Comparison of ENCODE assay signal across 1 cellular context in the genomic region with DNA sequence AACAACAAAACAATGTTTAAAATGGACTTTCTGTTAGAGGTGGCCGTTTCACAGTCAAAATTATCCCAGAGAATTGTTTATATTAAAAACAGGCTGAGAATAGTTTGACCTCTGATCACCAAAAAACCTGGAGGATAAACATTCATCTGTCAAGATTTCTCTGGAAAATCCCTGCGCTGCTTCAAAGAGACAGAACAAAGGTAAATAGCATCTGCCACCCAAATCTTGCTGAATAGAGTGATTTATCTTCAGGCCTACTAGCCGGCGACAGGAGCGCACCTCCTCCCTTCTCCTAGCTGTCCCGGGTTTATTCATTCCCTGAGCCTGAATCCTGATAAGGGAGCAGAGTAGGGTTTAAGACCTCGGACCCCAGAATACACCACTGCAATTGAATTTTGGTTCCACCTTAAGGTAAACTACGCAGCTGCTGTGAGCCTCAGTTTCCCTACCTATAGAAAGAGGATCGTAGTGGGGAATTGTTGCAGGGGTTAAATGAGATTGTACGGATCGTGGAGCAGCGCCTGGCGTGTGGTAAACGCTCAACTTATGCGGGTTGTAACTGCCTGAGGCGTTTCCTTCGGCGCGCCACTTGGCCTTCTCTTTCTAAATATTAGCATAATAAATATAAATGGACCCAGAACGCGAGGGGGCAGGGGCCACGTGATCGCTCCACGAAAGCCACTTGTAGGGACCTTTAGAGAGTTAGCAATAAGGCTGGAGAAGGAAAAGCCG.
A peak's percentile ranks its signal among the peaks of the same experiment; 100 is the strongest.
TF ChIP-seq lines count a peak whose summit lies in the region.

No MANE protein-coding gene starts in this region.

TF ChIP-seq in GM12878, 131 proteins besides CTCF, POLR2A, EP300 and RAD21 (continued from another document and continues in another):
- TF ChIP-seq CBX5 (IDR thresholded peaks at IDR 0.05; ENCODE audit: low read depth) (no peak), SREBF1 (IDR thresholded peaks at IDR 0.05; ENCODE audit: low read length) (no peak), CBX3 (IDR thresholded peaks at IDR 0.05; ENCODE audit: borderline replicate concordance, low read depth) (no peak), IKZF2 (IDR thresholded peaks at IDR 0.05) (0 out of 4 replicates have a peak, but pooled peaks of 1 of the 2 experiments have one; percentile 11), RUNX3 (IDR thresholded peaks at IDR 0.05; ENCODE audit: low read length) (peak; percentile 15; the same call in 1 of the 2 replicates), ZSCAN29 (IDR thresholded peaks at IDR 0.05) (no peak), TCF7 (IDR thresholded peaks at IDR 0.05; ENCODE audit: borderline replicate concordance) (no peak), NFIC (IDR thresholded peaks at IDR 0.05; ENCODE audit: low read depth, low read length) (0 out of 2 replicates have a peak, but pooled peaks have one; percentile 31), PAX8 (IDR thresholded peaks at IDR 0.05) (no peak), ZNF24 (IDR thresholded peaks at IDR 0.05) (no peak), CEBPB (IDR thresholded peaks at IDR 0.05; ENCODE audit: borderline replicate concordance in 1 of 2, low read depth in 2 of 2, low read length in 2 of 2) (no peak), ZNF622 (IDR thresholded peaks at IDR 0.05) (no peak), YBX1 (IDR thresholded peaks at IDR 0.05) (no peak), TCF3 (IDR thresholded peaks at IDR 0.05; ENCODE audit: borderline replicate concordance, insufficient read depth, low read depth, low read length) (no peak), RAD51 (IDR thresholded peaks at IDR 0.05) (peak; percentile 65), STAT3 (IDR thresholded peaks at IDR 0.05; ENCODE audit: low read depth, low read length) (no peak), CHD1 (IDR thresholded peaks at IDR 0.05; ENCODE audit: low read depth, low read length) (no peak), FOS (IDR thresholded peaks at IDR 0.05; ENCODE audit: borderline replicate concordance, extremely low read depth, insufficient read length) (no peak), HCFC1 (IDR thresholded peaks at IDR 0.05; ENCODE audit: low read length) (no peak)
- TF ChIP-seq, protein P1, sequence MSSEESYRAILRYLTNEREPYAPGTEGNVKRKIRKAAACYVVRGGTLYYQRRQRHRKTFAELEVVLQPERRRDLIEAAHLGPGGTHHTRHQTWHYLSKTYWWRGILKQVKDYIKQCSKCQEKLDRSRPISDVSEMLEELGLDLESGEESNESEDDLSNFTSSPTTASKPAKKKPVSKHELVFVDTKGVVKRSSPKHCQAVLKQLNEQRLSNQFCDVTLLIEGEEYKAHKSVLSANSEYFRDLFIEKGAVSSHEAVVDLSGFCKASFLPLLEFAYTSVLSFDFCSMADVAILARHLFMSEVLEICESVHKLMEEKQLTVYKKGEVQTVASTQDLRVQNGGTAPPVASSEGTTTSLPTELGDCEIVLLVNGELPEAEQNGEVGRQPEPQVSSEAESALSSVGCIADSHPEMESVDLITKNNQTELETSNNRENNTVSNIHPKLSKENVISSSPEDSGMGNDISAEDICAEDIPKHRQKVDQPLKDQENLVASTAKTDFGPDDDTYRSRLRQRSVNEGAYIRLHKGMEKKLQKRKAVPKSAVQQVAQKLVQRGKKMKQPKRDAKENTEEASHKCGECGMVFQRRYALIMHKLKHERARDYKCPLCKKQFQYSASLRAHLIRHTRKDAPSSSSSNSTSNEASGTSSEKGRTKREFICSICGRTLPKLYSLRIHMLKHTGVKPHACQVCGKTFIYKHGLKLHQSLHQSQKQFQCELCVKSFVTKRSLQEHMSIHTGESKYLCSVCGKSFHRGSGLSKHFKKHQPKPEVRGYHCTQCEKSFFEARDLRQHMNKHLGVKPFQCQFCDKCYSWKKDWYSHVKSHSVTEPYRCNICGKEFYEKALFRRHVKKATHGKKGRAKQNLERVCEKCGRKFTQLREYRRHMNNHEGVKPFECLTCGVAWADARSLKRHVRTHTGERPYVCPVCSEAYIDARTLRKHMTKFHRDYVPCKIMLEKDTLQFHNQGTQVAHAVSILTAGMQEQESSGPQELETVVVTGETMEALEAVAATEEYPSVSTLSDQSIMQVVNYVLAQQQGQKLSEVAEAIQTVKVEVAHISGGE (CRISPR knock-in tag; IDR thresholded peaks at IDR 0.05): peak; percentile 46; the same call in 1 of the 2 replicates
- TF ChIP-seq, protein P2, sequence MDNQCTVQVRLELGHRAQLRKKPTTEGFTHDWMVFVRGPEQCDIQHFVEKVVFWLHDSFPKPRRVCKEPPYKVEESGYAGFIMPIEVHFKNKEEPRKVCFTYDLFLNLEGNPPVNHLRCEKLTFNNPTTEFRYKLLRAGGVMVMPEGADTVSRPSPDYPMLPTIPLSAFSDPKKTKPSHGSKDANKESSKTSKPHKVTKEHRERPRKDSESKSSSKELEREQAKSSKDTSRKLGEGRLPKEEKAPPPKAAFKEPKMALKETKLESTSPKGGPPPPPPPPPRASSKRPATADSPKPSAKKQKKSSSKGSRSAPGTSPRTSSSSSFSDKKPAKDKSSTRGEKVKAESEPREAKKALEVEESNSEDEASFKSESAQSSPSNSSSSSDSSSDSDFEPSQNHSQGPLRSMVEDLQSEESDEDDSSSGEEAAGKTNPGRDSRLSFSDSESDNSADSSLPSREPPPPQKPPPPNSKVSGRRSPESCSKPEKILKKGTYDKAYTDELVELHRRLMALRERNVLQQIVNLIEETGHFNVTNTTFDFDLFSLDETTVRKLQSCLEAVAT (IDR thresholded peaks at IDR 0.05): 0 out of 2 replicates have a peak, but pooled peaks have one; percentile 11
- TF ChIP-seq, protein P3, sequence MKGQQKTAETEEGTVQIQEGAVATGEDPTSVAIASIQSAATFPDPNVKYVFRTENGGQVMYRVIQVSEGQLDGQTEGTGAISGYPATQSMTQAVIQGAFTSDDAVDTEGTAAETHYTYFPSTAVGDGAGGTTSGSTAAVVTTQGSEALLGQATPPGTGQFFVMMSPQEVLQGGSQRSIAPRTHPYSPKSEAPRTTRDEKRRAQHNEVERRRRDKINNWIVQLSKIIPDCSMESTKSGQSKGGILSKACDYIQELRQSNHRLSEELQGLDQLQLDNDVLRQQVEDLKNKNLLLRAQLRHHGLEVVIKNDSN (IDR thresholded peaks at IDR 0.05; ENCODE audit: borderline replicate concordance, extremely low read length, insufficient read depth, low read depth, low read length): peak; percentile 61
- TF ChIP-seq, protein P4, sequence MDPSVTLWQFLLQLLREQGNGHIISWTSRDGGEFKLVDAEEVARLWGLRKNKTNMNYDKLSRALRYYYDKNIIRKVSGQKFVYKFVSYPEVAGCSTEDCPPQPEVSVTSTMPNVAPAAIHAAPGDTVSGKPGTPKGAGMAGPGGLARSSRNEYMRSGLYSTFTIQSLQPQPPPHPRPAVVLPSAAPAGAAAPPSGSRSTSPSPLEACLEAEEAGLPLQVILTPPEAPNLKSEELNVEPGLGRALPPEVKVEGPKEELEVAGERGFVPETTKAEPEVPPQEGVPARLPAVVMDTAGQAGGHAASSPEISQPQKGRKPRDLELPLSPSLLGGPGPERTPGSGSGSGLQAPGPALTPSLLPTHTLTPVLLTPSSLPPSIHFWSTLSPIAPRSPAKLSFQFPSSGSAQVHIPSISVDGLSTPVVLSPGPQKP (IDR thresholded peaks at IDR 0.05; ENCODE audit: low read depth, low read length): no peak
- TF ChIP-seq, protein P5, sequence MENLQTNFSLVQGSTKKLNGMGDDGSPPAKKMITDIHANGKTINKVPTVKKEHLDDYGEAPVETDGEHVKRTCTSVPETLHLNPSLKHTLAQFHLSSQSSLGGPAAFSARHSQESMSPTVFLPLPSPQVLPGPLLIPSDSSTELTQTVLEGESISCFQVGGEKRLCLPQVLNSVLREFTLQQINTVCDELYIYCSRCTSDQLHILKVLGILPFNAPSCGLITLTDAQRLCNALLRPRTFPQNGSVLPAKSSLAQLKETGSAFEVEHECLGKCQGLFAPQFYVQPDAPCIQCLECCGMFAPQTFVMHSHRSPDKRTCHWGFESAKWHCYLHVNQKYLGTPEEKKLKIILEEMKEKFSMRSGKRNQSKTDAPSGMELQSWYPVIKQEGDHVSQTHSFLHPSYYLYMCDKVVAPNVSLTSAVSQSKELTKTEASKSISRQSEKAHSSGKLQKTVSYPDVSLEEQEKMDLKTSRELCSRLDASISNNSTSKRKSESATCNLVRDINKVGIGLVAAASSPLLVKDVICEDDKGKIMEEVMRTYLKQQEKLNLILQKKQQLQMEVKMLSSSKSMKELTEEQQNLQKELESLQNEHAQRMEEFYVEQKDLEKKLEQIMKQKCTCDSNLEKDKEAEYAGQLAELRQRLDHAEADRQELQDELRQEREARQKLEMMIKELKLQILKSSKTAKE (IDR thresholded peaks at IDR 0.05; ENCODE audit: low read depth, poor library complexity, severe bottlenecking): no peak
- TF ChIP-seq, protein P6, sequence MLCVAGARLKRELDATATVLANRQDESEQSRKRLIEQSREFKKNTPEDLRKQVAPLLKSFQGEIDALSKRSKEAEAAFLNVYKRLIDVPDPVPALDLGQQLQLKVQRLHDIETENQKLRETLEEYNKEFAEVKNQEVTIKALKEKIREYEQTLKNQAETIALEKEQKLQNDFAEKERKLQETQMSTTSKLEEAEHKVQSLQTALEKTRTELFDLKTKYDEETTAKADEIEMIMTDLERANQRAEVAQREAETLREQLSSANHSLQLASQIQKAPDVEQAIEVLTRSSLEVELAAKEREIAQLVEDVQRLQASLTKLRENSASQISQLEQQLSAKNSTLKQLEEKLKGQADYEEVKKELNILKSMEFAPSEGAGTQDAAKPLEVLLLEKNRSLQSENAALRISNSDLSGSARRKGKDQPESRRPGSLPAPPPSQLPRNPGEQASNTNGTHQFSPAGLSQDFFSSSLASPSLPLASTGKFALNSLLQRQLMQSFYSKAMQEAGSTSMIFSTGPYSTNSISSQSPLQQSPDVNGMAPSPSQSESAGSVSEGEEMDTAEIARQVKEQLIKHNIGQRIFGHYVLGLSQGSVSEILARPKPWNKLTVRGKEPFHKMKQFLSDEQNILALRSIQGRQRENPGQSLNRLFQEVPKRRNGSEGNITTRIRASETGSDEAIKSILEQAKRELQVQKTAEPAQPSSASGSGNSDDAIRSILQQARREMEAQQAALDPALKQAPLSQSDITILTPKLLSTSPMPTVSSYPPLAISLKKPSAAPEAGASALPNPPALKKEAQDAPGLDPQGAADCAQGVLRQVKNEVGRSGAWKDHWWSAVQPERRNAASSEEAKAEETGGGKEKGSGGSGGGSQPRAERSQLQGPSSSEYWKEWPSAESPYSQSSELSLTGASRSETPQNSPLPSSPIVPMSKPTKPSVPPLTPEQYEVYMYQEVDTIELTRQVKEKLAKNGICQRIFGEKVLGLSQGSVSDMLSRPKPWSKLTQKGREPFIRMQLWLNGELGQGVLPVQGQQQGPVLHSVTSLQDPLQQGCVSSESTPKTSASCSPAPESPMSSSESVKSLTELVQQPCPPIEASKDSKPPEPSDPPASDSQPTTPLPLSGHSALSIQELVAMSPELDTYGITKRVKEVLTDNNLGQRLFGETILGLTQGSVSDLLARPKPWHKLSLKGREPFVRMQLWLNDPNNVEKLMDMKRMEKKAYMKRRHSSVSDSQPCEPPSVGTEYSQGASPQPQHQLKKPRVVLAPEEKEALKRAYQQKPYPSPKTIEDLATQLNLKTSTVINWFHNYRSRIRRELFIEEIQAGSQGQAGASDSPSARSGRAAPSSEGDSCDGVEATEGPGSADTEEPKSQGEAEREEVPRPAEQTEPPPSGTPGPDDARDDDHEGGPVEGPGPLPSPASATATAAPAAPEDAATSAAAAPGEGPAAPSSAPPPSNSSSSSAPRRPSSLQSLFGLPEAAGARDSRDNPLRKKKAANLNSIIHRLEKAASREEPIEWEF (IDR thresholded peaks at IDR 0.05; ENCODE audit: insufficient replicate concordance, low read depth, low read length): no peak
- TF ChIP-seq, protein P7, sequence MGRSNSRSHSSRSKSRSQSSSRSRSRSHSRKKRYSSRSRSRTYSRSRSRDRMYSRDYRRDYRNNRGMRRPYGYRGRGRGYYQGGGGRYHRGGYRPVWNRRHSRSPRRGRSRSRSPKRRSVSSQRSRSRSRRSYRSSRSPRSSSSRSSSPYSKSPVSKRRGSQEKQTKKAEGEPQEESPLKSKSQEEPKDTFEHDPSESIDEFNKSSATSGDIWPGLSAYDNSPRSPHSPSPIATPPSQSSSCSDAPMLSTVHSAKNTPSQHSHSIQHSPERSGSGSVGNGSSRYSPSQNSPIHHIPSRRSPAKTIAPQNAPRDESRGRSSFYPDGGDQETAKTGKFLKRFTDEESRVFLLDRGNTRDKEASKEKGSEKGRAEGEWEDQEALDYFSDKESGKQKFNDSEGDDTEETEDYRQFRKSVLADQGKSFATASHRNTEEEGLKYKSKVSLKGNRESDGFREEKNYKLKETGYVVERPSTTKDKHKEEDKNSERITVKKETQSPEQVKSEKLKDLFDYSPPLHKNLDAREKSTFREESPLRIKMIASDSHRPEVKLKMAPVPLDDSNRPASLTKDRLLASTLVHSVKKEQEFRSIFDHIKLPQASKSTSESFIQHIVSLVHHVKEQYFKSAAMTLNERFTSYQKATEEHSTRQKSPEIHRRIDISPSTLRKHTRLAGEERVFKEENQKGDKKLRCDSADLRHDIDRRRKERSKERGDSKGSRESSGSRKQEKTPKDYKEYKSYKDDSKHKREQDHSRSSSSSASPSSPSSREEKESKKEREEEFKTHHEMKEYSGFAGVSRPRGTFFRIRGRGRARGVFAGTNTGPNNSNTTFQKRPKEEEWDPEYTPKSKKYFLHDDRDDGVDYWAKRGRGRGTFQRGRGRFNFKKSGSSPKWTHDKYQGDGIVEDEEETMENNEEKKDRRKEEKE (IDR thresholded peaks at IDR 0.05): no peak
- TF ChIP-seq, protein P8, sequence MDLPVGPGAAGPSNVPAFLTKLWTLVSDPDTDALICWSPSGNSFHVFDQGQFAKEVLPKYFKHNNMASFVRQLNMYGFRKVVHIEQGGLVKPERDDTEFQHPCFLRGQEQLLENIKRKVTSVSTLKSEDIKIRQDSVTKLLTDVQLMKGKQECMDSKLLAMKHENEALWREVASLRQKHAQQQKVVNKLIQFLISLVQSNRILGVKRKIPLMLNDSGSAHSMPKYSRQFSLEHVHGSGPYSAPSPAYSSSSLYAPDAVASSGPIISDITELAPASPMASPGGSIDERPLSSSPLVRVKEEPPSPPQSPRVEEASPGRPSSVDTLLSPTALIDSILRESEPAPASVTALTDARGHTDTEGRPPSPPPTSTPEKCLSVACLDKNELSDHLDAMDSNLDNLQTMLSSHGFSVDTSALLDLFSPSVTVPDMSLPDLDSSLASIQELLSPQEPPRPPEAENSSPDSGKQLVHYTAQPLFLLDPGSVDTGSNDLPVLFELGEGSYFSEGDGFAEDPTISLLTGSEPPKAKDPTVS (IDR thresholded peaks at IDR 0.05; ENCODE audit: low read depth, low read length): no peak
- TF ChIP-seq, protein P9, sequence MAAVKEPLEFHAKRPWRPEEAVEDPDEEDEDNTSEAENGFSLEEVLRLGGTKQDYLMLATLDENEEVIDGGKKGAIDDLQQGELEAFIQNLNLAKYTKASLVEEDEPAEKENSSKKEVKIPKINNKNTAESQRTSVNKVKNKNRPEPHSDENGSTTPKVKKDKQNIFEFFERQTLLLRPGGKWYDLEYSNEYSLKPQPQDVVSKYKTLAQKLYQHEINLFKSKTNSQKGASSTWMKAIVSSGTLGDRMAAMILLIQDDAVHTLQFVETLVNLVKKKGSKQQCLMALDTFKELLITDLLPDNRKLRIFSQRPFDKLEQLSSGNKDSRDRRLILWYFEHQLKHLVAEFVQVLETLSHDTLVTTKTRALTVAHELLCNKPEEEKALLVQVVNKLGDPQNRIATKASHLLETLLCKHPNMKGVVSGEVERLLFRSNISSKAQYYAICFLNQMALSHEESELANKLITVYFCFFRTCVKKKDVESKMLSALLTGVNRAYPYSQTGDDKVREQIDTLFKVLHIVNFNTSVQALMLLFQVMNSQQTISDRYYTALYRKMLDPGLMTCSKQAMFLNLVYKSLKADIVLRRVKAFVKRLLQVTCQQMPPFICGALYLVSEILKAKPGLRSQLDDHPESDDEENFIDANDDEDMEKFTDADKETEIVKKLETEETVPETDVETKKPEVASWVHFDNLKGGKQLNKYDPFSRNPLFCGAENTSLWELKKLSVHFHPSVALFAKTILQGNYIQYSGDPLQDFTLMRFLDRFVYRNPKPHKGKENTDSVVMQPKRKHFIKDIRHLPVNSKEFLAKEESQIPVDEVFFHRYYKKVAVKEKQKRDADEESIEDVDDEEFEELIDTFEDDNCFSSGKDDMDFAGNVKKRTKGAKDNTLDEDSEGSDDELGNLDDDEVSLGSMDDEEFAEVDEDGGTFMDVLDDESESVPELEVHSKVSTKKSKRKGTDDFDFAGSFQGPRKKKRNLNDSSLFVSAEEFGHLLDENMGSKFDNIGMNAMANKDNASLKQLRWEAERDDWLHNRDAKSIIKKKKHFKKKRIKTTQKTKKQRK (IDR thresholded peaks at IDR 0.05; ENCODE audit: low read depth, low read length): no peak
